Comparison of ENCODE assay signal across 1 cellular context in the genomic region with DNA sequence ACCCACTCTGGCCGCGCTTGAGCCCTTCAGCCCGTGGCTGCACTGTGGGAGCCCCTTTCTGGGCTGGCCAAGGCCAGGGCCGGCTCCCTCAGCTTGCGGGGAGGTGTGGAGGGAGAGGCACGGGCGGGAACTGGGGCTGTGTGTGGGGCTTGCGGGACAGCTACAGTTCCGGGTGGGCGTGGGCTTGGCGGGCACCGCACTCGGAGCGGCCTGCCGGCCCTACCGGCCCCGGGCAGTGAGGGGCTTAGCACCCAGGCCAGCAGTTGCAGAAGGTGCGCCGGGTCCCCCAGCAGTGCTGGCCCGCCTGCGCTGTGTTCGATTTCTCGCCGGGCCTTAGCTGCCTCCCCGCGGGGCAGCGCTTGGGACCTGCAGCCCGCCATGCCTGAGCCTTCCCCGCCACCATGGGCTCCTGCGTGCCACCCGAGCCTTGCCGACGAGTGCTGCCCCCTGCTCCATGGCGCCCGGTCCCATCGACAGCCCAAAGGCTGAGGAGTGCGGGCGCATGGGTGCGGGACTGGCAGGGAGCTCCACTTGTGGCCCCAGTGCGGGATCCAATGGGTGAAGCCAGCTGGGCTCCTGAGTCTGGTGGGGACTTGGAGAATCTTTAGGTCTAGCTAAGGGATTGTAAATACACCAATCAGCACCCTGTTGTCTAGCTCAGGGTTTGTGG.
TF ChIP-seq lines count a peak whose summit lies in the region.

No MANE protein-coding gene starts in this region.

TF ChIP-seq in H1, 55 proteins besides CTCF, POLR2A, EP300 and RAD21:
- TF ChIP-seq PHF8 (conservative IDR thresholded peaks at IDR 0.05; ENCODE audit: low read depth, low read length) (no peak), TAF1 (IDR thresholded peaks at IDR 0.05; ENCODE audit: low read depth, low read length) (no peak), ZNF274 (IDR thresholded peaks at IDR 0.05; ENCODE audit: borderline replicate concordance, extremely low read depth, low read length) (no peak), RBBP5 (IDR thresholded peaks at IDR 0.05; ENCODE audit: borderline replicate concordance, low read depth, low read length) (no peak), JUND (IDR thresholded peaks at IDR 0.05; ENCODE audit: low read length) (no peak), NRF1 (IDR thresholded peaks at IDR 0.05; ENCODE audit: low read depth, low read length) (no peak), GTF2F1 (IDR thresholded peaks at IDR 0.05; ENCODE audit: borderline replicate concordance, low read depth, low read length) (no peak)
- TF ChIP-seq, protein P1, sequence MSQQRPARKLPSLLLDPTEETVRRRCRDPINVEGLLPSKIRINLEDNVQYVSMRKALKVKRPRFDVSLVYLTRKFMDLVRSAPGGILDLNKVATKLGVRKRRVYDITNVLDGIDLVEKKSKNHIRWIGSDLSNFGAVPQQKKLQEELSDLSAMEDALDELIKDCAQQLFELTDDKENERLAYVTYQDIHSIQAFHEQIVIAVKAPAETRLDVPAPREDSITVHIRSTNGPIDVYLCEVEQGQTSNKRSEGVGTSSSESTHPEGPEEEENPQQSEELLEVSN (IDR thresholded peaks at IDR 0.05) = no peak
- TF ChIP-seq, protein P2, sequence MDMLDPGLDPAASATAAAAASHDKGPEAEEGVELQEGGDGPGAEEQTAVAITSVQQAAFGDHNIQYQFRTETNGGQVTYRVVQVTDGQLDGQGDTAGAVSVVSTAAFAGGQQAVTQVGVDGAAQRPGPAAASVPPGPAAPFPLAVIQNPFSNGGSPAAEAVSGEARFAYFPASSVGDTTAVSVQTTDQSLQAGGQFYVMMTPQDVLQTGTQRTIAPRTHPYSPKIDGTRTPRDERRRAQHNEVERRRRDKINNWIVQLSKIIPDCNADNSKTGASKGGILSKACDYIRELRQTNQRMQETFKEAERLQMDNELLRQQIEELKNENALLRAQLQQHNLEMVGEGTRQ (IDR thresholded peaks at IDR 0.05; ENCODE audit: low read length) = no peak
